ENCODE assay signal across 15 cellular contexts in genomic region chr19:11041966-11042627, GRCh38. TPM values are rescaled to one million over a fixed set of nuclear protein-coding genes. Genes with fewer than 3 reads are reported as not detected.
DNase-seq lines count a peak whose midpoint lies in the region; ATAC-seq and TF ChIP-seq lines count a peak whose summit lies in the region.
"Had no signal": no experiment of that assay in that cellular context is flagged by ENCODE, and none has a peak within 500 bp of the region (broad histone marks: within the 10 kb centered on the region; RNA-seq: fewer than 3 reads in every experiment).

No MANE protein-coding gene starts in this region.

- H3K36me3 ChIP-seq in CD4-positive, CD25-positive, alpha-beta regulatory T cell (ENCODE audit: control insufficient read depth, insufficient read depth, low read length), result peaks cover 24% of the 10 kb centered on the region
- peaks cover 24% of the 10 kb centered on the region for H3K36me3 ChIP-seq in H7 (replicated peaks; ENCODE audit: control insufficient read depth, insufficient read depth, low read length)

- peaks cover 0 to 5% (median 4%) of the 10 kb centered on the region in 4 donors for H3K4me1 Mint-ChIP-seq in CD4-positive, CD25-positive, alpha-beta regulatory T cell
- no peaks in the 10 kb centered on the region for H3K4me1 Mint-ChIP-seq in nephron progenitor cell
- H3K4me1 Mint-ChIP-seq: mesothelial cell of epicardium had no signal

- ATAC-seq in CD4-positive, CD25-positive, alpha-beta regulatory T cell (ENCODE audit: low read depth in 2 of 2), result no peak
- ATAC-seq in GM21723 (IDR thresholded peaks at IDR 0.05; ENCODE audit: unreplicated experiment), result no peak
- ATAC-seq: activated naive CD8-positive, alpha-beta T cell treated with anti-CD3 and anti-CD28 coated beads, Interleukin-2, amount 50 U/mL, for 24 hours; GM12878; sciatic nerve had no signal

- no peak for DNase-seq in CD4-positive, CD25-positive, alpha-beta regulatory T cell
- peak; percentile 40 for DNase-seq in epithelial cell of prostate (ENCODE audit: low read depth, low spot score)
- no peak for DNase-seq in nephron progenitor cell
- no peak for DNase-seq in UCSD-AML1 (lab: John Stamatoyannopoulos, UW; ENCODE audit: unreplicated experiment)
- DNase-seq in H7, result no peak
- DNase-seq: activated CD4-positive, alpha-beta T cell treated with anti-CD3 and anti-CD28 coated beads for 48 hours; activated naive CD8-positive, alpha-beta T cell treated with anti-CD3 and anti-CD28 coated beads, Interleukin-2, amount 50 U/mL, for 24 hours; islet precursor cell; NCI-H69 had no signal

- H3K4me3 Mint-ChIP-seq in CD4-positive, CD25-positive, alpha-beta regulatory T cell, result no peak overlapping the region
- H3K4me3 Mint-ChIP-seq in nephron progenitor cell, result no peak overlapping the region
- H3K4me3 Mint-ChIP-seq: activated naive CD8-positive, alpha-beta T cell treated with anti-CD3 and anti-CD28 coated beads, Interleukin-2, amount 50 U/mL, for 24 hours; mesothelial cell of epicardium had no signal

- H3K27me3 Mint-ChIP-seq in CD4-positive, CD25-positive, alpha-beta regulatory T cell, result no peaks in the 10 kb centered on the region
- H3K27me3 Mint-ChIP-seq in nephron progenitor cell (ENCODE audit: low read depth, poor library complexity), result no peaks in the 10 kb centered on the region
- H3K27me3 Mint-ChIP-seq: activated naive CD8-positive, alpha-beta T cell treated with anti-CD3 and anti-CD28 coated beads, Interleukin-2, amount 50 U/mL, for 24 hours had no signal

- H3K27me3 ChIP-seq in CD4-positive, CD25-positive, alpha-beta regulatory T cell (ENCODE audit: control insufficient read depth, insufficient read depth, low read length), result no peaks in the 10 kb centered on the region
- H3K27me3 ChIP-seq in H7 (ENCODE audit: control insufficient read depth, insufficient read depth, low read length), result no peaks in the 10 kb centered on the region
- H3K27me3 ChIP-seq: SJSA1 had no signal

- TF ChIP-seq EP300 in Ishikawa (IDR thresholded peaks at IDR 0.05; ENCODE audit: borderline replicate concordance), result peak; percentile 46; the same call in 1 of the 2 replicates

- no peaks in the 10 kb centered on the region for H3K9me3 ChIP-seq in CD4-positive, CD25-positive, alpha-beta regulatory T cell (ENCODE audit: control insufficient read depth in 2 of 2, low read length in 2 of 2)
- H3K9me3 ChIP-seq: SJSA1 had no signal

- no peak overlapping the region for H3K4me3 ChIP-seq in CD4-positive, CD25-positive, alpha-beta regulatory T cell (ENCODE audit: low read depth, low read length)
- no peak overlapping the region for H3K4me3 ChIP-seq in H7 (ENCODE audit: insufficient read depth, low read depth, low read length)
- H3K4me3 ChIP-seq: GM12878, SJSA1 had no signal

- TF ChIP-seq CTCF in nephron progenitor cell (IDR thresholded peaks at IDR 0.05), result no peak

- TF ChIP-seq RAD21 in Ishikawa (IDR thresholded peaks at IDR 0.05; ENCODE audit: low read depth), result peak; percentile 3; the same call in 1 of the 2 replicates

- peak overlapping the region in 2 of 3 donors; percentile 56 to 80 for H3K27ac Mint-ChIP-seq in CD4-positive, CD25-positive, alpha-beta regulatory T cell
- H3K27ac Mint-ChIP-seq in nephron progenitor cell, result peak overlapping the region; percentile 25
- H3K27ac Mint-ChIP-seq: activated naive CD8-positive, alpha-beta T cell treated with anti-CD3 and anti-CD28 coated beads, Interleukin-2, amount 50 U/mL, for 24 hours; mesothelial cell of epicardium had no signal

- no peak overlapping the region for H3K27ac ChIP-seq in CD4-positive, CD25-positive, alpha-beta regulatory T cell (ENCODE audit: insufficient read depth, low read length, poor library complexity, severe bottlenecking)
- peak overlapping the region; percentile 65 for H3K27ac ChIP-seq in epithelial cell of prostate
- H3K27ac ChIP-seq: SJSA1 had no signal

- H3K4me1 ChIP-seq in CD4-positive, CD25-positive, alpha-beta regulatory T cell (ENCODE audit: control insufficient read depth, insufficient read depth, low read length, poor library complexity, severe bottlenecking), result no peaks in the 10 kb centered on the region
- H3K4me1 ChIP-seq: SJSA1 had no signal

- H3K36me3 Mint-ChIP-seq in CD4-positive, CD25-positive, alpha-beta regulatory T cell, result peaks cover 44% of the 10 kb centered on the region
- peaks cover 91% of the 10 kb centered on the region for H3K36me3 Mint-ChIP-seq in nephron progenitor cell (ENCODE audit: low read depth)

- no peaks in the 10 kb centered on the region for H3K9me3 Mint-ChIP-seq in CD4-positive, CD25-positive, alpha-beta regulatory T cell
- no peaks in the 10 kb centered on the region for H3K9me3 Mint-ChIP-seq in nephron progenitor cell
- H3K9me3 Mint-ChIP-seq: activated naive CD8-positive, alpha-beta T cell treated with anti-CD3 and anti-CD28 coated beads, Interleukin-2, amount 50 U/mL, for 24 hours; mesothelial cell of epicardium had no signal

TF ChIP-seq in Ishikawa, 13 proteins besides CTCF, POLR2A, EP300 and RAD21:
- peak; percentile 81 for TF ChIP-seq NFIC (IDR thresholded peaks at IDR 0.05)
- peak; percentile 55; the same call in 1 of the 2 replicates for TF ChIP-seq TEAD4 (IDR thresholded peaks at IDR 0.05)
- TF ChIP-seq FOXM1 (IDR thresholded peaks at IDR 0.05; ENCODE audit: borderline replicate concordance, low read depth), result peak; percentile 47; the same call in 1 of the 2 replicates
- TF ChIP-seq CREB1 (IDR thresholded peaks at IDR 0.05; ENCODE audit: low read depth), result no peak
- TF ChIP-seq TCF12 (IDR thresholded peaks at IDR 0.05; ENCODE audit: low read depth), result peak; percentile 59
- peak; percentile 42; the same call in 1 of the 2 replicates for TF ChIP-seq MAX (IDR thresholded peaks at IDR 0.05)
- no peak for TF ChIP-seq CEBPB (IDR thresholded peaks at IDR 0.05)
- TF ChIP-seq REST (IDR thresholded peaks at IDR 0.05; ENCODE audit: low read depth), result peak; percentile 46; the same call in 1 of the 2 replicates
- no peak for TF ChIP-seq TAF1 (IDR thresholded peaks at IDR 0.05; ENCODE audit: low read depth)
- no peak for TF ChIP-seq ZBTB7A (IDR thresholded peaks at IDR 0.05; ENCODE audit: low read depth)

RNA-seq across cellular contexts. Expression of gene LDLR, which starts 47.2 kb away (rescaled TPM):
- total RNA-seq in CD4-positive, CD25-positive, alpha-beta regulatory T cell, result 108 TPM
- 10 to 100 TPM in 2 of 4 donors, 1 to 10 TPM in 2; 5.1 to 12.7 (median 10.2) TPM for polyA plus RNA-seq in CD4-positive, CD25-positive, alpha-beta regulatory T cell
- 144 and 158 TPM in 2 replicates for total RNA-seq in H7 (2014; rRNA removed; shearing (Covaris generic))
